Comparison of ENCODE assay signal across 16 cellular contexts in the genomic region with DNA sequence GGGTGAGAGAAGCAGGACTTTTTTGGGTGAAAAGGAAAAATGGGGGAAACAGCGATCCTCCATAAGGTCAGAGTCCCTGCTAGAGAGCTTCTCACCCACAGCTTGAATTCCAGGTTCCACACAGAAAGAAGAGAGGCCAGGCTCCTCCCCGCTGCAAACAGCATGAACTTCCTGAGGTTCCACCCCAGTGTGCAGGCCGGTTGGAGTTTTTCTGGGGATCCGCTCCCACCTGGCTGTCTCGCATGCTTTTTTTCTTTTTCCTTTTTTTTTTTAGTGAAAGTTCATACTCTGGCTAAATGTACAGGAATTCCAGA.
A peak's percentile ranks its signal among the peaks of the same experiment; 100 is the strongest.
DNase-seq lines count a peak whose midpoint lies in the region; ATAC-seq and TF ChIP-seq lines count a peak whose summit lies in the region.
"Had no signal": no experiment of that assay in that cellular context is flagged by ENCODE, and none has a peak within 500 bp of the region (broad histone marks: within the 10 kb centered on the region; RNA-seq: fewer than 3 reads in every experiment).

No MANE protein-coding gene starts in this region.

- no peaks in the 10 kb centered on the region for H3K27me3 ChIP-seq in PC-9 (ENCODE audit: insufficient read depth, low read depth)

- H3K9me3 Mint-ChIP-seq in osteocyte (ENCODE audit: unreplicated experiment): no peaks in the 10 kb centered on the region

- no peak overlapping the region for H3K4me3 ChIP-seq in PC-9
- peak overlapping the region; percentile 51 for H3K4me3 ChIP-seq in fibroblast of the aortic adventitia (ENCODE audit: low read depth, low read length)
- H3K4me3 ChIP-seq: HAP-1 had no signal

- peaks cover 6% of the 10 kb centered on the region for H3K36me3 Mint-ChIP-seq in osteocyte (ENCODE audit: unreplicated experiment)
- H3K36me3 Mint-ChIP-seq: naive B cell had no signal

- POLR2A ChIA-PET in PC-9 (lab: Charles Lee; ENCODE audit: unreplicated experiment): no interaction called here

- no peaks in the 10 kb centered on the region; the same call in 1 of the 2 replicates for H3K36me3 ChIP-seq in ES-I3 (ENCODE audit: insufficient read depth, low read length)
- H3K36me3 ChIP-seq in PC-9 (ENCODE audit: low read depth): no peaks in the 10 kb centered on the region
- H3K36me3 ChIP-seq: HAP-1 had no signal

- H3K9me3 ChIP-seq in ES-I3 (ENCODE audit: control insufficient read depth, insufficient read depth, low read length) (no peaks in the 10 kb centered on the region), PC-9 (ENCODE audit: insufficient read depth, low read depth) (no peaks in the 10 kb centered on the region)
- H3K9me3 ChIP-seq: HAP-1 had no signal

- no peak overlapping the region for H3K27ac ChIP-seq in PC-9

- peak overlapping the region; percentile 84 for H3K4me3 Mint-ChIP-seq in osteocyte (ENCODE audit: unreplicated experiment)
- H3K4me3 Mint-ChIP-seq: activated naive CD8-positive, alpha-beta T cell treated with anti-CD3 and anti-CD28 coated beads, Interleukin-2, amount 50 U/mL, for 24 hours; naive B cell had no signal

- no peaks in the 10 kb centered on the region for H3K79me2 ChIP-seq in PC-9 (ENCODE audit: low read depth)

- no peaks in the 10 kb centered on the region for H3F3A ChIP-seq in PC-9 (ENCODE audit: insufficient read depth, low read depth)

- no peaks in the 10 kb centered on the region for H3K27me3 Mint-ChIP-seq in osteocyte (ENCODE audit: unreplicated experiment)
- H3K27me3 Mint-ChIP-seq: activated naive CD8-positive, alpha-beta T cell treated with anti-CD3 and anti-CD28 coated beads, Interleukin-2, amount 50 U/mL, for 24 hours; naive B cell had no signal

- intact Hi-C loops in PC-9 (cut with micrococcal nuclease; ENCODE audit: unreplicated experiment): no loop called here

- TF ChIP-seq CTCF in PC-9 (conservative IDR thresholded peaks at IDR 0.05) (no peak), fibroblast of the aortic adventitia (IDR thresholded peaks at IDR 0.05; ENCODE audit: insufficient read depth, low read length) (no peak), osteocyte (IDR thresholded peaks at IDR 0.05) (no peak)

- H2AFZ ChIP-seq in PC-9: no peak overlapping the region

- BruUV-seq in PC-9 (replicated peaks; lab: Mats Ljungman, UMichigan): no TSS peak

- peaks cover 57% of the 10 kb centered on the region for H3K4me1 Mint-ChIP-seq in osteocyte (ENCODE audit: unreplicated experiment)
- H3K4me1 Mint-ChIP-seq: activated naive CD8-positive, alpha-beta T cell treated with anti-CD3 and anti-CD28 coated beads, Interleukin-2, amount 50 U/mL, for 24 hours; naive B cell had no signal

- CTCF ChIA-PET in PC-9 (lab: Charles Lee): no interaction called here

- no peak for ATAC-seq in HG03108 (IDR thresholded peaks at IDR 0.05; ENCODE audit: unreplicated experiment)
- ATAC-seq: activated naive CD8-positive, alpha-beta T cell treated with anti-CD3 and anti-CD28 coated beads, Interleukin-2, amount 50 U/mL, for 24 hours had no signal

- no peaks in the 10 kb centered on the region for H4K20me1 ChIP-seq in PC-9 (ENCODE audit: insufficient read depth)

- H3K9ac ChIP-seq in ES-I3 (ENCODE audit: low read depth, low read length): peak overlapping the region; percentile 79

- H3K4me2 ChIP-seq in PC-9: peak overlapping the region; percentile 19; the same call in 1 of the 2 replicates

- H3K27ac Mint-ChIP-seq in osteocyte (ENCODE audit: unreplicated experiment): peak overlapping the region; percentile 97
- H3K27ac Mint-ChIP-seq: activated naive CD8-positive, alpha-beta T cell treated with anti-CD3 and anti-CD28 coated beads, Interleukin-2, amount 50 U/mL, for 24 hours had no signal

- DNase-seq in PC-9 (peak in 1 of 2 experiments; percentile 3), fibroblast of the aortic adventitia (ENCODE audit: low read depth) (peak; percentile 27), osteocyte (ENCODE audit: extremely low spot score, unreplicated experiment) (no peak), NCI-H1417 (lab: John Stamatoyannopoulos, UW) (no peak), NCI-H510A treated with DMSO at 0.1 percent for 48 hours (lab: John Stamatoyannopoulos, UW) (no peak), activated gamma-delta T cell treated with Interleukin-2 at 50 U/mL for 16 hours (no peak)
- DNase-seq: activated naive CD8-positive, alpha-beta T cell treated with anti-CD3 and anti-CD28 coated beads, Interleukin-2, amount 50 U/mL, for 24 hours; C1 segment of cervical spinal cord; hypothalamus; naive B cell; NK-92 treated with Interleukin-12 subunit alpha and Interleukin-12 subunit beta, amount 100 ng/mL, for 24 hours; stimulated activated naive CD4-positive, alpha-beta T cell; T-helper 9 cell had no signal

- peaks cover 3% of the 10 kb centered on the region; the same call in 1 of the 2 replicates for H3K9me2 ChIP-seq in PC-9 (ENCODE audit: insufficient read depth)

- H3K4me1 ChIP-seq in ES-I3 (ENCODE audit: insufficient read depth, low read length) (peaks cover 15% of the 10 kb centered on the region; the same call in 1 of the 2 replicates), PC-9 (replicated peaks; ENCODE audit: insufficient read depth) (no peaks in the 10 kb centered on the region)
